Comparison of ENCODE assay signal across 8 cellular contexts in the genomic region with DNA sequence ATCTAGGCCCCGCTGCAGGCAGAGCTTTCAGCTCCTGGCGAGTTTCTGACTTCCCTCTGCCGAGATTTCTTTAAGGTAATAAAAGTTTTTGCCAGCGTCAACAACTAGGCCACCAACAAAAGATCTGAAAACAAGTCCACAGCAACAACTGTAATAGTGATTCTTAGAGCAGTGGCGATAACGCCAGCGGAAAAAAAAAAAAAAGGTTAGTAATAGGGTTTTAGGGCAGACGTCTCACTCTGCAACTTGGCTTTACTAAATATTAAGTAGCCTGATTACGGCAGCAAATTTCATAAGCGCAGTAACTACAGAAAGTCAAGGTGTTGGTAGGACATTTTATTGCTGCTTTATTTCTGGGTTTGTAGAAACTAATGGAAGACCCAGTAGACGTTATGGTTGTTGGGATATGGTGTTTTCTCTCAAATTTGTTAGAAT. TPM values are rescaled to one million over a fixed set of nuclear protein-coding genes. Genes with fewer than 3 reads are reported as not detected.
DNase-seq lines count a peak whose midpoint lies in the region; ATAC-seq and TF ChIP-seq lines count a peak whose summit lies in the region.

No MANE protein-coding gene starts in this region.

- DNase-seq in IMR-90 (no peak), cerebellum (ENCODE audit: low spot score) (peak; percentile 2), NCI-H1436 (lab: John Stamatoyannopoulos, UW) (no peak)

- peak overlapping the region; percentile 66 for H3K27ac ChIP-seq in ACC112 (ENCODE audit: low read depth, low read length)
- peak overlapping the region; percentile 78 for H3K27ac ChIP-seq in IMR-90 (ENCODE audit: insufficient read depth, low read length)
- peak overlapping the region; percentile 91 for H3K27ac ChIP-seq in muscle layer of duodenum (ENCODE audit: low read length)

- CTCF ChIA-PET in IMR-90 (lab: Yijun Ruan, JAX) = no interaction called here

- H3K56ac ChIP-seq in IMR-90 (ENCODE audit: extremely low read depth, insufficient read depth, low read length) = peak overlapping the region; percentile 86

- H4K91ac ChIP-seq in IMR-90 (ENCODE audit: insufficient read depth, low read depth, low read length) = peak overlapping the region; percentile 58

- no CpG with 5 or more reads among the region's 11 CpGs for WGBS in IMR-90 (ENCODE audit: extremely low coverage in 2 of 2, insufficient read length in 1 of 2), 2 experiments

- peak overlapping the region; percentile 80 for H3K14ac ChIP-seq in IMR-90 (replicated peaks; ENCODE audit: low read depth, low read length)

- H3K9me1 ChIP-seq in IMR-90 (ENCODE audit: insufficient read depth, low read length) = no peaks in the 10 kb centered on the region

- no peak for TF ChIP-seq CTCF in IMR-90 (conservative IDR thresholded peaks at IDR 0.05; ENCODE audit: low read depth, low read length)

- peaks cover 40% of the 10 kb centered on the region for H3K79me2 ChIP-seq in ACC112 (ENCODE audit: control insufficient read depth, insufficient read depth, low read length, unreplicated experiment)

- H3K23ac ChIP-seq in IMR-90 (ENCODE audit: low read depth, low read length) = peak overlapping the region; percentile 70; the same call in 1 of the 2 replicates

- no peak for TF ChIP-seq POLR2A in IMR-90 (IDR thresholded peaks at IDR 0.05; ENCODE audit: low read depth, low read length)

- H3K18ac ChIP-seq in IMR-90 (ENCODE audit: low read depth, low read length) = no peak overlapping the region

- in situ Hi-C loops in IMR-90 (cut with MboI; ENCODE audit: low sequenced_read_pairs) = no loop called here

- dilution Hi-C loops in IMR-90 (cut with HindIII; ENCODE audit: low sequenced_read_pairs, unreplicated experiment) = no loop called here

- H3K4ac ChIP-seq in IMR-90 (ENCODE audit: low read depth, low read length) = peak overlapping the region; percentile 68

- H3K27me3 ChIP-seq in ACC112 (ENCODE audit: insufficient read depth, low read length) (no peaks in the 10 kb centered on the region), IMR-90 (ENCODE audit: control insufficient read depth, insufficient read depth, low read length) (no peaks in the 10 kb centered on the region), muscle layer of duodenum (ENCODE audit: low read depth, low read length) (no peaks in the 10 kb centered on the region)

- intact Hi-C loops in IMR-90 (cut with micrococcal nuclease) = no loop called here

- H2BK5ac ChIP-seq in IMR-90 (ENCODE audit: low read depth, low read length, poor library complexity, severe bottlenecking) = peak overlapping the region; percentile 60

- peak overlapping the region; percentile 96 for H3K4me3 ChIP-seq in ACC112 (ENCODE audit: low read depth, low read length)
- H3K4me3 ChIP-seq in IMR-90 (ENCODE audit: insufficient read depth, low read depth, low read length) = peak overlapping the region; percentile 91
- H3K4me3 ChIP-seq in muscle layer of duodenum (ENCODE audit: low read depth in 1 of 2, low read length in 2 of 2) = peak overlapping the region; percentile 88 to 92

- H2AK9ac ChIP-seq in IMR-90 (replicated peaks; ENCODE audit: low read depth, low read length, poor library complexity) = peak overlapping the region; percentile 50

- H2AK5ac ChIP-seq in IMR-90 (ENCODE audit: low read depth, low read length) = no peak overlapping the region

- H3K4me2 ChIP-seq in IMR-90 (ENCODE audit: low read depth, low read length) = peak overlapping the region; percentile 94

- TF ChIP-seq RAD21 in IMR-90 (IDR thresholded peaks at IDR 0.05; ENCODE audit: low read length) = no peak

- H4K5ac ChIP-seq in IMR-90 (ENCODE audit: low read depth, low read length) = peak overlapping the region; percentile 76

- no peaks in the 10 kb centered on the region for H3K9me3 ChIP-seq in IMR-90 (ENCODE audit: control insufficient read depth, insufficient read depth, low read length)
- no peaks in the 10 kb centered on the region for H3K9me3 ChIP-seq in muscle layer of duodenum (ENCODE audit: control insufficient read depth in 1 of 2, low read length in 2 of 2)

- no peak overlapping the region for H2BK15ac ChIP-seq in IMR-90 (ENCODE audit: low read depth, low read length)

- H2BK20ac ChIP-seq in IMR-90 (ENCODE audit: low read depth, low read length) = no peak overlapping the region

- H3K4me1 ChIP-seq in ACC112 (ENCODE audit: control insufficient read depth, insufficient read depth, low read length, unreplicated experiment) (peaks cover 18% of the 10 kb centered on the region), IMR-90 (ENCODE audit: control insufficient read depth, insufficient read depth, low read length) (no peaks in the 10 kb centered on the region), muscle layer of duodenum (ENCODE audit: control insufficient read depth in 1 of 2, insufficient read depth in 2 of 2, low read length in 2 of 2) (peaks cover 5 to 20% of the 10 kb centered on the region in 2 donors)

- H2AFZ ChIP-seq in ACC112 (ENCODE audit: low read length, unreplicated experiment) (peak overlapping the region; percentile 89), IMR-90 (replicated peaks; ENCODE audit: low read length, poor library complexity) (peak overlapping the region; percentile 90)

- peaks cover 16 to 34% of the 10 kb centered on the region in 2 experiments for H3K79me1 ChIP-seq in IMR-90 (ENCODE audit: low read depth in 1 of 2, low read length in 2 of 2)

- ATAC-seq in IMR-90 (ENCODE audit: low read depth) (no peak), HG02623 (IDR thresholded peaks at IDR 0.05; ENCODE audit: unreplicated experiment) (no peak), HG02759 (IDR thresholded peaks at IDR 0.05; ENCODE audit: unreplicated experiment) (no peak)
- ATAC-seq in activated CD4-positive, CD25-positive, alpha-beta regulatory T cell treated with anti-CD3 and anti-CD28 coated beads, Interleukin-2, amount 50 U/mL, for 24 hours = no peak

- BruUV-seq in IMR-90 (replicated peaks; lab: Mats Ljungman, UMichigan) = no TSS peak

- peaks cover 6% of the 10 kb centered on the region; the same call in 1 of the 2 replicates for H3K36me3 ChIP-seq in ACC112 (ENCODE audit: insufficient read depth, low read length)
- no peaks in the 10 kb centered on the region for H3K36me3 ChIP-seq in IMR-90 (ENCODE audit: control insufficient read depth, insufficient read depth, low read length)
- peaks cover 0 to 3% of the 10 kb centered on the region in 2 donors for H3K36me3 ChIP-seq in muscle layer of duodenum (ENCODE audit: control insufficient read depth in 1 of 2, insufficient read depth in 2 of 2, low read length in 2 of 2)

- peak overlapping the region; percentile 45 to 92 for H4K8ac ChIP-seq in IMR-90 (ENCODE audit: low read depth in 2 of 2, low read length in 2 of 2)

- POLR2A ChIA-PET in IMR-90 (lab: Charles Lee; ENCODE audit: unreplicated experiment) = interaction anchor here (0.6 to 1.3 kb wide), 3 partner anchors 21 to 130 kb away, joined by 3 to 9 read pairs (median 4); no protein-coding TSS in a partner anchor

- H2BK120ac ChIP-seq in IMR-90 (ENCODE audit: low read depth, low read length) = no peak overlapping the region

- H4K20me1 ChIP-seq in IMR-90 (ENCODE audit: insufficient read depth, low read length) = no peaks in the 10 kb centered on the region

- peak overlapping the region; percentile 88 for H3K9ac ChIP-seq in IMR-90 (ENCODE audit: low read depth, low read length)

TF ChIP-seq in IMR-90, 13 proteins besides CTCF, POLR2A, EP300 and RAD21:
- no peak for TF ChIP-seq RFX5 (IDR thresholded peaks at IDR 0.05; ENCODE audit: low read depth, low read length)
- no peak for TF ChIP-seq BHLHE40 (IDR thresholded peaks at IDR 0.05; ENCODE audit: low read depth, low read length)
- no peak for TF ChIP-seq SMC3 (IDR thresholded peaks at IDR 0.05; ENCODE audit: low read depth, low read length)
- TF ChIP-seq CEBPB (IDR thresholded peaks at IDR 0.05; ENCODE audit: low read depth, low read length) = no peak

RNA-seq across cellular contexts. Expression of a gene that starts 0.5 kb away (rescaled TPM):
- total RNA-seq in IMR-90 (2012; rRNA removed) (23.8 and 33.1 TPM in 2 replicates), cerebellum (26.7 TPM)
- polyA plus RNA-seq in IMR-90 (2012; rRNA removed) = 8.2 and 9.8 TPM in 2 replicates
- 2.1 and 3.2 TPM in 2 replicates for polyA plus RNA-seq in IMR-90 (2012; cell fraction: cytosol; rRNA removed)
- polyA plus RNA-seq in IMR-90 (2012; cell fraction: nucleus; rRNA removed; ENCODE audit: low replicate concordance) = 1.5 and 8.6 TPM in 2 replicates
